10 cellular contexts compared by ENCODE assay signal in genomic region chr22:45638834-45639746, GRCh38. TPM values are rescaled to one million over a fixed set of nuclear protein-coding genes. Genes with fewer than 3 reads are reported as not detected.
DNase-seq lines count a peak whose midpoint lies in the region; ATAC-seq, FAIRE-seq and TF ChIP-seq lines count a peak whose summit lies in the region.
"Had no signal": no experiment of that assay in that cellular context is flagged by ENCODE, and none has a peak within 500 bp of the region (broad histone marks: within the 10 kb centered on the region; RNA-seq: fewer than 3 reads in every experiment).

No MANE protein-coding gene starts in this region.

- H4K20me1 ChIP-seq in GM23338 (replicated peaks; ENCODE audit: insufficient read depth), result no peaks in the 10 kb centered on the region

- WGBS in endodermal cell (ENCODE audit: insufficient coverage in 1 of 2, insufficient read length in 1 of 2), 2 experiments, result 86 to 88% methylated on average over 11 to 21 of the region's 21 CpGs
- WGBS in pancreas, 2 donors, result 51 to 70% methylated on average over 21 of the region's 21 CpGs

- H2AFZ ChIP-seq in GM23338, result peak overlapping the region; percentile 66
- H2AFZ ChIP-seq: parathyroid adenoma had no signal

- H3K4me3 ChIP-seq in GM23338 (no peak overlapping the region), endodermal cell (ENCODE audit: low read length) (no peak overlapping the region), pancreas (no peak overlapping the region)

- H3K27me3 Mint-ChIP-seq in GM23338 (ENCODE audit: insufficient read depth, low read depth, poor library complexity), result peaks cover 11% of the 10 kb centered on the region
- H3K27me3 Mint-ChIP-seq in endodermal cell (ENCODE audit: insufficient read depth), result peaks cover 56% of the 10 kb centered on the region

- H3K4me1 Mint-ChIP-seq in GM23338 (peaks cover 20% of the 10 kb centered on the region), endodermal cell (peaks cover 14% of the 10 kb centered on the region)
- H3K4me1 Mint-ChIP-seq: activated naive CD4-positive, alpha-beta T cell treated with anti-CD3 and anti-CD28 coated beads, Interleukin-2, amount 50 U/mL, for 24 hours had no signal

- no peaks in the 10 kb centered on the region for H3K36me3 Mint-ChIP-seq in GM23338 (ENCODE audit: low read depth)
- no peaks in the 10 kb centered on the region for H3K36me3 Mint-ChIP-seq in endodermal cell (ENCODE audit: low read depth)
- H3K36me3 Mint-ChIP-seq: activated naive CD4-positive, alpha-beta T cell treated with anti-CD3 and anti-CD28 coated beads, Interleukin-2, amount 50 U/mL, for 24 hours had no signal

- H3F3A ChIP-seq in GM23338 (replicated peaks; ENCODE audit: low read depth), result no peaks in the 10 kb centered on the region

- H3K4me2 ChIP-seq in GM23338, result no peak overlapping the region

- CTCF ChIA-PET in GM10248 (lab: Yijun Ruan, JAX), result interaction anchor here (1.1 kb wide), 1 partner anchor 367 kb away, joined by 4 read pairs; no protein-coding TSS in a partner anchor

- DNase-seq in GM23338 (ENCODE audit: low spot score), result peak; percentile 18
- peak; percentile 75 for DNase-seq in NOMO-1 treated with dmso at 0.1 percent for 144 hours (lab: John Stamatoyannopoulos, UW; ENCODE audit: unreplicated experiment)
- DNase-seq in endodermal cell, result no peak
- DNase-seq in pancreas, result no peak
- no peak for DNase-seq in pons (ENCODE audit: low spot score)
- no peak for DNase-seq in activated effector memory CD4-positive, alpha-beta T cell treated with Interleukin-2 at 50 U/mL for 16 hours
- no peak for DNase-seq in globus pallidus (ENCODE audit: low spot score)
- DNase-seq in GM10248 (ENCODE audit: extremely low spot score), result no peak

- H3K4me1 ChIP-seq in GM23338 (ENCODE audit: insufficient read depth), result peaks cover 6% of the 10 kb centered on the region
- no peaks in the 10 kb centered on the region for H3K4me1 ChIP-seq in endodermal cell (ENCODE audit: control insufficient read depth, insufficient read depth, low read length)
- no peaks in the 10 kb centered on the region for H3K4me1 ChIP-seq in pancreas

- POLR2A ChIA-PET in GM10248 (lab: Yijun Ruan, JAX), result no interaction called here

- H3K27me3 ChIP-seq in GM23338 (ENCODE audit: insufficient read depth), result no peaks in the 10 kb centered on the region
- H3K27me3 ChIP-seq in endodermal cell (ENCODE audit: control insufficient read depth, insufficient read depth, low read length, poor library complexity, severe bottlenecking), result no peaks in the 10 kb centered on the region
- H3K27me3 ChIP-seq in pancreas, result no peaks in the 10 kb centered on the region

- H3K9me2 ChIP-seq in GM23338 (ENCODE audit: insufficient read depth), result no peaks in the 10 kb centered on the region

- no peaks in the 10 kb centered on the region for H3K79me2 ChIP-seq in GM23338 (replicated peaks; ENCODE audit: insufficient read depth)
- H3K79me2 ChIP-seq: parathyroid adenoma had no signal

- H3K36me3 ChIP-seq in GM23338 (ENCODE audit: insufficient read depth), result no peaks in the 10 kb centered on the region
- H3K36me3 ChIP-seq in endodermal cell (ENCODE audit: control insufficient read depth, insufficient read depth, low read length), result no peaks in the 10 kb centered on the region
- no peaks in the 10 kb centered on the region for H3K36me3 ChIP-seq in pancreas

- intact Hi-C loops in pancreas (cut with DNase I), result no loop called here

- peak overlapping the region; percentile 24 for H3K27ac Mint-ChIP-seq in GM23338
- H3K27ac Mint-ChIP-seq in endodermal cell, result peak overlapping the region; percentile 44
- H3K27ac Mint-ChIP-seq: activated naive CD4-positive, alpha-beta T cell treated with anti-CD3 and anti-CD28 coated beads, Interleukin-2, amount 50 U/mL, for 24 hours had no signal

- H3K9ac ChIP-seq in endodermal cell (ENCODE audit: extremely low read depth, low read length, poor library complexity, severe bottlenecking), result no peak overlapping the region
- H3K9ac ChIP-seq: parathyroid adenoma had no signal

- no peak overlapping the region; the same call in 2 of the 3 replicates for H3K4me3 Mint-ChIP-seq in GM23338
- no peak overlapping the region for H3K4me3 Mint-ChIP-seq in endodermal cell
- H3K4me3 Mint-ChIP-seq: activated naive CD4-positive, alpha-beta T cell treated with anti-CD3 and anti-CD28 coated beads, Interleukin-2, amount 50 U/mL, for 24 hours had no signal

- no peak overlapping the region for H3K27ac ChIP-seq in GM23338 (ENCODE audit: low read depth)
- H3K27ac ChIP-seq in endodermal cell (ENCODE audit: low read depth, low read length), result no peak overlapping the region
- no peak overlapping the region for H3K27ac ChIP-seq in pancreas
- H3K27ac ChIP-seq: parathyroid adenoma had no signal

- TF ChIP-seq CTCF in GM23338 (conservative IDR thresholded peaks at IDR 0.05; ENCODE audit: low read depth in 2 of 2) (no peak), endodermal cell (conservative IDR thresholded peaks at IDR 0.05) (no peak), pancreas (IDR thresholded peaks at IDR 0.05) (no peak), GM10248 (IDR thresholded peaks at IDR 0.05; ENCODE audit: control extremely low read depth, extremely low read depth, low read depth, missing control alignments) (no peak)

- ATAC-seq in GM23338 (no peak), pancreas (peak in 3 of 4 donors; percentile 47 to 83 (median 56))

- H3K9me3 Mint-ChIP-seq in GM23338 (no peaks in the 10 kb centered on the region), endodermal cell (no peaks in the 10 kb centered on the region)
- H3K9me3 Mint-ChIP-seq: activated naive CD4-positive, alpha-beta T cell treated with anti-CD3 and anti-CD28 coated beads, Interleukin-2, amount 50 U/mL, for 24 hours had no signal

- H3K9me3 ChIP-seq in endodermal cell (ENCODE audit: control insufficient read depth, low read length) (no peaks in the 10 kb centered on the region), pancreas (no peaks in the 10 kb centered on the region)

- no peak for FAIRE-seq in pancreas (lab: Jason Lieb, UNC)

TF ChIP-seq in GM23338, 12 proteins besides CTCF, POLR2A, EP300 and RAD21:
- no peak for TF ChIP-seq CREB1 (CRISPR knock-in tag; IDR thresholded peaks at IDR 0.05; ENCODE audit: low read depth)
- no peak for TF ChIP-seq POLR2AphosphoS5 (IDR thresholded peaks at IDR 0.05; ENCODE audit: low read depth)
- TF ChIP-seq JUNB (IDR thresholded peaks at IDR 0.05; ENCODE audit: unreplicated experiment), result no peak

RNA-seq across cellular contexts. Expression of gene ATXN10, which starts 32.5 kb away (rescaled TPM):
- total RNA-seq in GM23338 (2014; rRNA removed; shearing (Covaris generic)), result 163 and 170 TPM in 2 replicates
- polyA plus RNA-seq in GM23338 (2016; fragmentation: Nextera tagmentation; extraction: Ambion mirVana) (72.5 and 99.0 TPM in 2 replicates), pancreas (10 to 100 TPM; 19.1 to 50.5 TPM)
- total RNA-seq in endodermal cell (100 to 1,000 TPM; 223 to 266 TPM), pancreas (10 to 100 TPM; 59.7 to 75.1 (median 65.7) TPM)
- 276 TPM for polyA plus RNA-seq in endodermal cell (2013, experiment 1 of 2)
- 252 TPM for polyA plus RNA-seq in endodermal cell (2013, experiment 2 of 2)

Comparison
In these comparisons a context has a peak if more than half of its experiments do, and no peak if none do; other contexts are left out.
1. DNase-seq: peak in GM23338 (single experiment) and NOMO-1 treated with dmso at 0.1 percent for 144 hours (single experiment); none in endodermal cell (single experiment), pancreas (0 of 6), pons (single experiment), activated effector memory CD4-positive, alpha-beta T cell treated with Interleukin-2 at 50 U/mL for 16 hours (single experiment), globus pallidus (single experiment) and GM10248 (single experiment).